Comparison of ENCODE assay signal across 17 cellular contexts in the genomic region with DNA sequence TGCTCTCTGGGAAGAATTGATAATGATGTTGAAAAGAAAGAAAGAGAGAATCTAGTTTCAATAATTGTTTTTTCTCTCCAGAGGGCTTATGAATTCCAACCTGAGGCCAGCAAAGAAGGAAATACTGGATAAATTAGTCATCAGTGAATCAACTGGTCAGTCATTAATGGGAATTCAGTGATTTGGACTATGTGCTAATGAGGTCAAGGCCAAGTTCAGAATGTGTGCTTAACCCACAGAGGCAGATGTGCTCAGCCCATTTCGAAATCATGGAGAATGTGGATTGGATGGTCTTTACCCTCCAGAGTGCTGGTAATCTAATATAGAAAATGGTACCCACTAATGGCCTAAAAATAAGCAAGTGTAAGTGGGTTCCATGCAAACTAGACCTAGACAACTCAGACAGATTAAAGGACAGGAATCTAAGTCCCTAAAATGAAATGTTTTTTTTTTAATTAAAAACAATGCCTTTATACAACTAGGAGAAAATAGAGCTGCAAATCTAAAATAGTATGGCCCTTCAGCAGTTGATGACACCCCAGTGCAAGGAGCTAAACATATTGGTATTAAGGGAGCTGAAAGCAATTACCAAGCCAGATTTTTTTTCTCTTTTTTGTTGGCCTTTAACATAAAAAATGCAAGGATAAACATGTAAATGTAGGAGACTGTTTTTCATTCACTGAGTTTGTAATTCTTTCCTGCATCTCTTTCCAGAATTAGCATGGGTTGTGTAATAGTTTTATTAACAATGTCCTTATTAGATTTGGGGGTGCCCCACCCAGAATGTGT.
DNase-seq lines count a peak whose midpoint lies in the region; ATAC-seq, FAIRE-seq and TF ChIP-seq lines count a peak whose summit lies in the region.
"Had no signal": no experiment of that assay in that cellular context is flagged by ENCODE, and none has a peak within 500 bp of the region (broad histone marks: within the 10 kb centered on the region; RNA-seq: fewer than 3 reads in every experiment).

No MANE protein-coding gene starts in this region.

- intact Hi-C loops in activated CD4-positive, alpha-beta memory T cell treated with anti-CD3 and anti-CD28 coated beads for 36 hours (cut with micrococcal nuclease): no loop called here

- no peak overlapping the region for H3K27ac Mint-ChIP-seq in activated T-cell treated with anti-CD3 and anti-CD28 coated beads, Interleukin-2, amount 50 U/mL, for 24 hours
- H3K27ac Mint-ChIP-seq in activated CD4-positive, alpha-beta memory T cell treated with anti-CD3 and anti-CD28 coated beads for 36 hours: no peak overlapping the region
- H3K27ac Mint-ChIP-seq: memory B cell; stimulated activated effector memory CD8-positive, alpha-beta T cell treated with anti-CD3 and anti-CD28 coated beads, Interleukin-12 subunit alpha, Interleukin-12 subunit beta, amount 100 ng/mL, for 72 hours had no signal

- POLR2A ChIA-PET in HEK293T (lab: Yijun Ruan, JAX): no interaction called here
- POLR2A ChIA-PET in activated CD4-positive, alpha-beta memory T cell treated with anti-CD3 and anti-CD28 coated beads for 36 hours (lab: Charles Lee): no interaction called here

- no peak for TF ChIP-seq CTCF in AG09319 (IDR thresholded peaks at IDR 0.05; ENCODE audit: low read depth, low read length)
- no peak for TF ChIP-seq CTCF in brain microvascular endothelial cell (IDR thresholded peaks at IDR 0.05; ENCODE audit: low read depth, low read length, missing control alignments)

- no peaks in the 10 kb centered on the region for H3K4me1 Mint-ChIP-seq in activated T-cell treated with anti-CD3 and anti-CD28 coated beads, Interleukin-2, amount 50 U/mL, for 24 hours (ENCODE audit: low read depth)
- H3K4me1 Mint-ChIP-seq in activated CD4-positive, alpha-beta memory T cell treated with anti-CD3 and anti-CD28 coated beads for 36 hours (ENCODE audit: low read depth): no peaks in the 10 kb centered on the region
- H3K4me1 Mint-ChIP-seq: memory B cell; stimulated activated effector memory CD8-positive, alpha-beta T cell treated with anti-CD3 and anti-CD28 coated beads, Interleukin-12 subunit alpha, Interleukin-12 subunit beta, amount 100 ng/mL, for 72 hours had no signal

- in situ Hi-C loops in brain microvascular endothelial cell (cut with HindIII; ENCODE audit: low pct_ligation_motif_present, low sequenced_read_pairs): no loop called here

- CTCF ChIA-PET in HEK293T (lab: Yijun Ruan, JAX): no interaction called here
- CTCF ChIA-PET in activated CD4-positive, alpha-beta memory T cell treated with anti-CD3 and anti-CD28 coated beads for 36 hours (lab: Charles Lee): no interaction called here

- no peak for ATAC-seq in HG03108 (IDR thresholded peaks at IDR 0.05; ENCODE audit: unreplicated experiment)
- ATAC-seq: stimulated activated effector memory CD8-positive, alpha-beta T cell treated with anti-CD3 and anti-CD28 coated beads, Interleukin-12 subunit alpha, Interleukin-12 subunit beta, amount 100 ng/mL, for 72 hours had no signal

- no peak for FAIRE-seq in HTR-8/SVneo (lab: Jason Lieb, UNC)
- FAIRE-seq: pancreas had no signal

- no peaks in the 10 kb centered on the region for H3K36me3 Mint-ChIP-seq in activated T-cell treated with anti-CD3 and anti-CD28 coated beads, Interleukin-2, amount 50 U/mL, for 24 hours (ENCODE audit: low read depth)
- H3K36me3 Mint-ChIP-seq in activated CD4-positive, alpha-beta memory T cell treated with anti-CD3 and anti-CD28 coated beads for 36 hours: no peaks in the 10 kb centered on the region
- H3K36me3 Mint-ChIP-seq: memory B cell; stimulated activated effector memory CD8-positive, alpha-beta T cell treated with anti-CD3 and anti-CD28 coated beads, Interleukin-12 subunit alpha, Interleukin-12 subunit beta, amount 100 ng/mL, for 72 hours had no signal

- no peak overlapping the region for H3K27ac ChIP-seq in brain microvascular endothelial cell
- H3K27ac ChIP-seq: BLaER1 treated with 17β-estradiol and CSF1 and Interleukin-3, amounts not matched to agents 10 nM and 100 nM; pancreas had no signal

- H3K4me3 Mint-ChIP-seq in activated T-cell treated with anti-CD3 and anti-CD28 coated beads, Interleukin-2, amount 50 U/mL, for 24 hours: no peak overlapping the region
- no peak overlapping the region for H3K4me3 Mint-ChIP-seq in activated CD4-positive, alpha-beta memory T cell treated with anti-CD3 and anti-CD28 coated beads for 36 hours
- H3K4me3 Mint-ChIP-seq: memory B cell; stimulated activated effector memory CD8-positive, alpha-beta T cell treated with anti-CD3 and anti-CD28 coated beads, Interleukin-12 subunit alpha, Interleukin-12 subunit beta, amount 100 ng/mL, for 72 hours had no signal

- DNase-seq in AG09319 (ENCODE audit: extremely low read depth, low read depth) (peak; percentile 71), HTR-8/SVneo (ENCODE audit: insufficient read length, low spot score) (peak; percentile 0), brain microvascular endothelial cell (peak; percentile 24), kidney glomerular epithelial cell (lab: John Stamatoyannopoulos, UW) (peak; percentile 93), HEK293T (ENCODE audit: extremely low spot score) (no peak)
- no peak for DNase-seq in activated T-cell treated with anti-CD3 and anti-CD28 coated beads, Interleukin-2, amount 50 U/mL, for 24 hours
- no peak for DNase-seq in activated CD4-positive, alpha-beta memory T cell treated with anti-CD3 and anti-CD28 coated beads for 36 hours
- DNase-seq: amygdala; effector memory CD4-positive, alpha-beta T cell; GDM1; NCI-H345; pancreas; stimulated activated CD4-positive, alpha-beta T cell treated with anti-CD3 and anti-CD28 coated beads, Interleukin-2, amount 100 ng/mL, for 24 hours had no signal

- H3K27me3 ChIP-seq in brain microvascular endothelial cell (replicated peaks): no peaks in the 10 kb centered on the region
- H3K27me3 ChIP-seq: BLaER1 treated with 17β-estradiol and CSF1 and Interleukin-3, amounts not matched to agents 10 nM and 100 nM; pancreas had no signal

- H3K27me3 Mint-ChIP-seq in activated T-cell treated with anti-CD3 and anti-CD28 coated beads, Interleukin-2, amount 50 U/mL, for 24 hours: no peaks in the 10 kb centered on the region
- no peaks in the 10 kb centered on the region for H3K27me3 Mint-ChIP-seq in activated CD4-positive, alpha-beta memory T cell treated with anti-CD3 and anti-CD28 coated beads for 36 hours
- H3K27me3 Mint-ChIP-seq: memory B cell had no signal

- H3K36me3 ChIP-seq in brain microvascular endothelial cell (replicated peaks): no peaks in the 10 kb centered on the region
- H3K36me3 ChIP-seq: BLaER1 treated with 17β-estradiol and CSF1 and Interleukin-3, amounts not matched to agents 10 nM and 100 nM; pancreas had no signal

- H3K4me3 ChIP-seq in brain microvascular endothelial cell (ENCODE audit: low read depth, low read length): no peak overlapping the region
- H3K4me3 ChIP-seq: BLaER1 treated with 17β-estradiol and CSF1 and Interleukin-3, amounts not matched to agents 10 nM and 100 nM; pancreas had no signal

- peaks cover 12% of the 10 kb centered on the region for H3K9me3 Mint-ChIP-seq in activated T-cell treated with anti-CD3 and anti-CD28 coated beads, Interleukin-2, amount 50 U/mL, for 24 hours
- H3K9me3 Mint-ChIP-seq in activated CD4-positive, alpha-beta memory T cell treated with anti-CD3 and anti-CD28 coated beads for 36 hours: peaks cover 9% of the 10 kb centered on the region

TF ChIP-seq in HEK293T, 16 proteins besides CTCF, POLR2A, EP300 and RAD21:
- TF ChIP-seq, protein P1, sequence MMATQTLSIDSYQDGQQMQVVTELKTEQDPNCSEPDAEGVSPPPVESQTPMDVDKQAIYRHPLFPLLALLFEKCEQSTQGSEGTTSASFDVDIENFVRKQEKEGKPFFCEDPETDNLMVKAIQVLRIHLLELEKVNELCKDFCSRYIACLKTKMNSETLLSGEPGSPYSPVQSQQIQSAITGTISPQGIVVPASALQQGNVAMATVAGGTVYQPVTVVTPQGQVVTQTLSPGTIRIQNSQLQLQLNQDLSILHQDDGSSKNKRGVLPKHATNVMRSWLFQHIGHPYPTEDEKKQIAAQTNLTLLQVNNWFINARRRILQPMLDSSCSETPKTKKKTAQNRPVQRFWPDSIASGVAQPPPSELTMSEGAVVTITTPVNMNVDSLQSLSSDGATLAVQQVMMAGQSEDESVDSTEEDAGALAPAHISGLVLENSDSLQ (IDR thresholded peaks at IDR 0.05): no peak
- TF ChIP-seq TARDBP (IDR thresholded peaks at IDR 0.05) (no peak), FOXA1 (IDR thresholded peaks at IDR 0.05) (no peak), ARNT (IDR thresholded peaks at IDR 0.05) (no peak), LEF1 (IDR thresholded peaks at IDR 0.05; ENCODE audit: borderline replicate concordance) (no peak), ELF4 (IDR thresholded peaks at IDR 0.05) (no peak), BHLHE40 (IDR thresholded peaks at IDR 0.05; ENCODE audit: borderline replicate concordance) (no peak), FOXM1 (IDR thresholded peaks at IDR 0.05; ENCODE audit: borderline replicate concordance) (no peak), CTBP1 (IDR thresholded peaks at IDR 0.05; ENCODE audit: borderline replicate concordance) (no peak), ZNF384 (IDR thresholded peaks at IDR 0.05) (no peak), L3MBTL2 (conservative IDR thresholded peaks at IDR 0.05) (no peak), FOXK2 (IDR thresholded peaks at IDR 0.05) (no peak), SP1 (IDR thresholded peaks at IDR 0.05) (no peak)

Comparison
In these comparisons a context has a peak if more than half of its experiments do, and no peak if none do; other contexts are left out.
1. DNase-seq: peak in AG09319 (single experiment), HTR-8/SVneo (single experiment), brain microvascular endothelial cell (single experiment) and kidney glomerular epithelial cell (single experiment); none in activated T-cell treated with anti-CD3 and anti-CD28 coated beads, Interleukin-2, amount 50 U/mL, for 24 hours (single experiment), HEK293T (single experiment) and activated CD4-positive, alpha-beta memory T cell treated with anti-CD3 and anti-CD28 coated beads for 36 hours (single experiment).